In genomic region chr4:102503301-102503746, GRCh38 we compare ENCODE assay signal across 8 cellular contexts. TPM values are rescaled to one million over a fixed set of nuclear protein-coding genes. Genes with fewer than 3 reads are reported as not detected.
DNase-seq lines count a peak whose midpoint lies in the region; ATAC-seq and TF ChIP-seq lines count a peak whose summit lies in the region.

No MANE protein-coding gene starts in this region.

- TF ChIP-seq POLR2A in gastrocnemius medialis (IDR thresholded peaks at IDR 0.05) = no peak

- H3K4me1 ChIP-seq in gastrocnemius medialis = peaks cover 43 to 51% of the 10 kb centered on the region in 2 donors

- H3K9me3 Mint-ChIP-seq in dendritic cell treated with granulocyte-macrophage colony-stimulating factor and Interleukin-4, amounts not matched to agents 40 ng/mL and 50 ng/mL, for 4 days = no peaks in the 10 kb centered on the region

- peak overlapping the region; percentile 43 for H3K4me3 Mint-ChIP-seq in dendritic cell treated with granulocyte-macrophage colony-stimulating factor and Interleukin-4, amounts not matched to agents 40 ng/mL and 50 ng/mL, for 4 days

- peaks cover 11% of the 10 kb centered on the region for H3K36me3 Mint-ChIP-seq in dendritic cell treated with granulocyte-macrophage colony-stimulating factor and Interleukin-4, amounts not matched to agents 40 ng/mL and 50 ng/mL, for 4 days (ENCODE audit: low read depth)

- no peaks in the 10 kb centered on the region for H3K27me3 Mint-ChIP-seq in dendritic cell treated with granulocyte-macrophage colony-stimulating factor and Interleukin-4, amounts not matched to agents 40 ng/mL and 50 ng/mL, for 4 days

- peak overlapping the region; percentile 56 for H3K27ac Mint-ChIP-seq in dendritic cell treated with granulocyte-macrophage colony-stimulating factor and Interleukin-4, amounts not matched to agents 40 ng/mL and 50 ng/mL, for 4 days

- DNase-seq in NCI-H1694 treated with DMSO at 0.1 percent for 48 hours (lab: John Stamatoyannopoulos, UW) (peak; percentile 2), NCI-H1694 (lab: John Stamatoyannopoulos, UW) (no peak), NCI-H526 treated with DMSO at 0.1 percent for 48 hours (lab: John Stamatoyannopoulos, UW) (peak; percentile 26), gastrocnemius medialis (no peak), AG20443 (ENCODE audit: low spot score) (no peak), HUDEP-2 (lab: John Stamatoyannopoulos, UW; ENCODE audit: unreplicated experiment in 76 of 76) (no peak)

- H3K4me3 ChIP-seq in gastrocnemius medialis = peak overlapping the region in 2 of 4 donors; percentile 71 to 98

- no peak for TF ChIP-seq CTCF in gastrocnemius medialis (IDR thresholded peaks at IDR 0.05 in 4 of 5, conservative IDR thresholded peaks at IDR 0.05 in 1 of 5)

- H3K27ac ChIP-seq in gastrocnemius medialis = peak overlapping the region in 3 of 4 donors; percentile 97 to 99 (median 98)

- H3K36me3 ChIP-seq in gastrocnemius medialis = no peaks in the 10 kb centered on the region

- H3K4me1 Mint-ChIP-seq in dendritic cell treated with granulocyte-macrophage colony-stimulating factor and Interleukin-4, amounts not matched to agents 40 ng/mL and 50 ng/mL, for 4 days (ENCODE audit: low read depth) = peaks cover 31% of the 10 kb centered on the region

- no peak for ATAC-seq in gastrocnemius medialis
- ATAC-seq in GM21737 (IDR thresholded peaks at IDR 0.05; ENCODE audit: unreplicated experiment) = no peak

- H3K27me3 ChIP-seq in gastrocnemius medialis = no peaks in the 10 kb centered on the region

- in situ Hi-C loops in gastrocnemius medialis (cut with MboI; ENCODE audit: low sequenced_read_pairs in 4 of 4) = no loop called here

- intact Hi-C loops in dendritic cell treated with granulocyte-macrophage colony-stimulating factor and Interleukin-4, amounts not matched to agents 40 ng/mL and 50 ng/mL, for 4 days (cut with micrococcal nuclease) = loop anchor here (5.0 kb wide), 1 partner anchor 51 kb away; no protein-coding TSS in a partner anchor
- intact Hi-C loops in gastrocnemius medialis (cut with DNase I; ENCODE audit: low total_unique reads) = loop anchor here (5.0 to 10.0 kb wide), 5 partner anchors 49 to 594 kb away; partner anchors contain the start of genes BDH2 and UBE2D3

- H3K9me3 ChIP-seq in gastrocnemius medialis = no peaks in the 10 kb centered on the region

RNA-seq across cellular contexts. Expression of gene NFKB1, which starts 2.2 kb away (rescaled TPM):
- total RNA-seq in gastrocnemius medialis = 10 to 100 TPM; 20.0 to 27.2 (median 22.7) TPM

Comparison
In these comparisons a context has a peak if more than half of its experiments do, and no peak if none do; other contexts are left out.
1. DNase-seq: peak in NCI-H1694 treated with DMSO at 0.1 percent for 48 hours (single experiment) and NCI-H526 treated with DMSO at 0.1 percent for 48 hours (single experiment); none in NCI-H1694 (single experiment), gastrocnemius medialis (0 of 2), AG20443 (single experiment) and HUDEP-2 (0 of 76).